1 cellular context compared by ENCODE assay signal in genomic region chr20:58638467-58639181, GRCh38.
A peak's percentile ranks its signal among the peaks of the same experiment; 100 is the strongest.
TF ChIP-seq lines count a peak whose summit lies in the region.

No MANE protein-coding gene starts in this region.

TF ChIP-seq in K562, 482 proteins besides CTCF, POLR2A, EP300 and RAD21:
- no peak for TF ChIP-seq CREBBP (IDR thresholded peaks at IDR 0.05; ENCODE audit: low read depth, low read length)
- TF ChIP-seq CBFA2T3 (IDR thresholded peaks at IDR 0.05) = no peak
- no peak for TF ChIP-seq SPI1 (IDR thresholded peaks at IDR 0.05; ENCODE audit: borderline replicate concordance, low read depth, low read length)
- peak; percentile 53; the same call in 1 of the 2 replicates for TF ChIP-seq RFX1 (IDR thresholded peaks at IDR 0.05)
- TF ChIP-seq ZKSCAN3 (CRISPR knock-in tag; IDR thresholded peaks at IDR 0.05) = 0 out of 2 replicates have a peak, but pooled peaks have one; percentile 13
- peak; percentile 40 for TF ChIP-seq ZFP36 (IDR thresholded peaks at IDR 0.05; ENCODE audit: low read depth, low read length, partially characterized antibody)
- TF ChIP-seq RBM25 (IDR thresholded peaks at IDR 0.05; ENCODE audit: low read depth, low read length, severe bottlenecking) = peak; percentile 32
TF ChIP-seq in K562: peak in this region for 4.
